In the genomic region with DNA sequence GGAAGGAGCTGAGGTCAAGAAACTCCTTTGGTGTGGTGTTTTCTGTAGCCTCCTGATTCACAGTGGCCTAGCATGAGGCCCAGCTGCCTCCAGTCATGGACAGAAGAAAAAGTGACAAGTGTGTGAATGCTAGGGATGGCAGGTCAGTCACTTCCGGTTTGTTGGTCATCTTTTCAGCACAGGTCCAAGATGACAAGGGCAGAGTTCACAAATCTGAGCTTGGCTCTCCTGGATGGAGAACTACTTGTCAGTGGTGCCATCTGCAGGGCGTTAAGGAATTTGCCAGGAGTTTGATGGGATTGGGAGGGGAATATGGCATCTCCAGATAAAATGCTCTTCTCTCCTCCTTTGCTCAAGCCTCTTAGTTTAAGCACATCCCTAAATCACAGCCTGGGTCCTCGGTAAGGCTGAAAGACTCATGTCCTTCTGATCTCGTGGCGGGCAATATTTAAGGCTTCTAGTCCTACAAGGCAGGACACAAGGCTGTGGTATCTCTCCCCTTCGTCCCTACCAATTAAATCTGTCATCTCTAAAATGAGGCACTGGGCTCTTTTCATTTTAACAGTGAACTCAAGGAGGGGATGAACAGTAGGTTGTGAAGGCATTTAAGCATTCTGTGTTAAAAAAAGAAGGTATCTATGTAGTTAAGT, we compare ENCODE assay signal across 10 cellular contexts. TPM values are rescaled to one million over a fixed set of nuclear protein-coding genes. Genes with fewer than 3 reads are reported as not detected.
DNase-seq lines count a peak whose midpoint lies in the region; ATAC-seq, FAIRE-seq and TF ChIP-seq lines count a peak whose summit lies in the region.
"Had no signal": no experiment of that assay in that cellular context is flagged by ENCODE, and none has a peak within 500 bp of the region (broad histone marks: within the 10 kb centered on the region; RNA-seq: fewer than 3 reads in every experiment).

No MANE protein-coding gene starts in this region.

- H3K4me3 Mint-ChIP-seq in activated naive CD8-positive, alpha-beta T cell treated with anti-CD3 and anti-CD28 coated beads for 36 hours: no peak overlapping the region

- no peaks in the 10 kb centered on the region for H3K9me3 ChIP-seq in IMR-90 (ENCODE audit: control insufficient read depth, insufficient read depth, low read length)
- H3K9me3 ChIP-seq: HAP-1 had no signal

- H4K91ac ChIP-seq in IMR-90 (ENCODE audit: insufficient read depth, low read depth, low read length): no peak overlapping the region

- FAIRE-seq in TTC549 (lab: Jason Lieb, UNC): peak; percentile 13

- CTCF ChIA-PET in IMR-90 (lab: Yijun Ruan, JAX): interaction anchor here (0.7 to 1.2 kb wide), 7 partner anchors 8 to 57 kb away, joined by 3 to 8 read pairs (median 4); partner anchors contain the start of gene LMBR1L

- H2BK20ac ChIP-seq in IMR-90 (ENCODE audit: low read depth, low read length): no peak overlapping the region

- no peak overlapping the region for H2BK15ac ChIP-seq in IMR-90 (ENCODE audit: low read depth, low read length)

- dilution Hi-C loops in IMR-90 (cut with HindIII; ENCODE audit: low sequenced_read_pairs, unreplicated experiment): no loop called here

- ATAC-seq in IMR-90 (ENCODE audit: low read depth) (peak; percentile 97), Right ventricle myocardium superior (ENCODE audit: poor library complexity) (peak; percentile 89)

- H4K5ac ChIP-seq in IMR-90 (ENCODE audit: low read depth, low read length): no peak overlapping the region

- H2BK120ac ChIP-seq in IMR-90 (ENCODE audit: low read depth, low read length): no peak overlapping the region

- H3K56ac ChIP-seq in IMR-90 (ENCODE audit: extremely low read depth, insufficient read depth, low read length): no peak overlapping the region

- H2AK5ac ChIP-seq in IMR-90 (ENCODE audit: low read depth, low read length): no peak overlapping the region

- H3K23ac ChIP-seq in IMR-90 (ENCODE audit: low read depth, low read length): no peak overlapping the region

- no peak overlapping the region for H3K4me2 ChIP-seq in IMR-90 (ENCODE audit: low read depth, low read length)

- no peaks in the 10 kb centered on the region for H3K79me1 ChIP-seq in IMR-90 (ENCODE audit: low read depth in 1 of 2, low read length in 2 of 2)

- 0 out of 2 replicates have a peak, but pooled peaks cover 1% of the 10 kb centered on the region for H3K4me1 ChIP-seq in IMR-90 (ENCODE audit: control insufficient read depth, insufficient read depth, low read length)
- H3K4me1 ChIP-seq: HAP-1 had no signal

- H3K27ac ChIP-seq in C4-2B: no peak overlapping the region
- no peak overlapping the region for H3K27ac ChIP-seq in IMR-90 (ENCODE audit: insufficient read depth, low read length)
- H3K27ac ChIP-seq: epithelial cell of prostate had no signal

- no peaks in the 10 kb centered on the region for H3K4me1 Mint-ChIP-seq in activated naive CD8-positive, alpha-beta T cell treated with anti-CD3 and anti-CD28 coated beads for 36 hours

- no peak overlapping the region for H3K27ac Mint-ChIP-seq in activated naive CD8-positive, alpha-beta T cell treated with anti-CD3 and anti-CD28 coated beads for 36 hours

- DNase-seq in IMR-90: peak; percentile 71
- DNase-seq in Right ventricle myocardium superior: no peak
- DNase-seq in retina: peak; percentile 54
- no peak for DNase-seq in RPMI8226
- no peak for DNase-seq in activated naive CD8-positive, alpha-beta T cell treated with anti-CD3 and anti-CD28 coated beads for 36 hours
- DNase-seq in mesenteric fat pad (ENCODE audit: low spot score): no peak

- H3K9me3 Mint-ChIP-seq in activated naive CD8-positive, alpha-beta T cell treated with anti-CD3 and anti-CD28 coated beads for 36 hours: no peaks in the 10 kb centered on the region

- H3K14ac ChIP-seq in IMR-90 (replicated peaks; ENCODE audit: low read depth, low read length): no peak overlapping the region

- H3K18ac ChIP-seq in IMR-90 (ENCODE audit: low read depth, low read length): no peak overlapping the region

- no peaks in the 10 kb centered on the region for H3K9me1 ChIP-seq in IMR-90 (ENCODE audit: insufficient read depth, low read length)

- TF ChIP-seq CTCF in C4-2B (conservative IDR thresholded peaks at IDR 0.05) (peak; percentile 79), IMR-90 (conservative IDR thresholded peaks at IDR 0.05; ENCODE audit: low read depth, low read length) (peak; percentile 71)

- no peak overlapping the region for H3K4me3 ChIP-seq in IMR-90 (ENCODE audit: insufficient read depth, low read depth, low read length)
- H3K4me3 ChIP-seq: HAP-1 had no signal

- no peak for TF ChIP-seq POLR2A in IMR-90 (IDR thresholded peaks at IDR 0.05; ENCODE audit: low read depth, low read length)

- peak overlapping the region; percentile 63 for H2AFZ ChIP-seq in IMR-90 (replicated peaks; ENCODE audit: low read length, poor library complexity)

- H2BK5ac ChIP-seq in IMR-90 (ENCODE audit: low read depth, low read length, poor library complexity, severe bottlenecking): no peak overlapping the region

- no TSS peak for BruUV-seq in IMR-90 (replicated peaks; lab: Mats Ljungman, UMichigan)

- H3K36me3 Mint-ChIP-seq in activated naive CD8-positive, alpha-beta T cell treated with anti-CD3 and anti-CD28 coated beads for 36 hours: no peaks in the 10 kb centered on the region

- TF ChIP-seq RAD21 in IMR-90 (IDR thresholded peaks at IDR 0.05; ENCODE audit: low read length): peak; percentile 71

- no peaks in the 10 kb centered on the region for H3K27me3 Mint-ChIP-seq in activated naive CD8-positive, alpha-beta T cell treated with anti-CD3 and anti-CD28 coated beads for 36 hours

- no peak overlapping the region for H3K9ac ChIP-seq in IMR-90 (ENCODE audit: low read depth, low read length)

- no peaks in the 10 kb centered on the region for H3K27me3 ChIP-seq in IMR-90 (ENCODE audit: control insufficient read depth, insufficient read depth, low read length)

- POLR2A ChIA-PET in IMR-90 (lab: Charles Lee; ENCODE audit: unreplicated experiment): no interaction called here

- intact Hi-C loops in IMR-90 (cut with micrococcal nuclease) (loop anchor here (1.0 kb wide), 2 partner anchors 33 to 57 kb away; no protein-coding TSS in a partner anchor), Right ventricle myocardium superior (cut with DNase I) (loop anchor here (5.0 kb wide), 1 partner anchor 34 kb away; no protein-coding TSS in a partner anchor)

- in situ Hi-C loops in IMR-90 (cut with MboI; ENCODE audit: low sequenced_read_pairs): no loop called here

- WGBS in IMR-90 (ENCODE audit: extremely low coverage in 2 of 2, insufficient read length in 1 of 2), 2 experiments: no CpG with 5 or more reads among the region's 6 CpGs

- H4K8ac ChIP-seq in IMR-90 (ENCODE audit: low read depth in 2 of 2, low read length in 2 of 2): 0 out of 4 replicates have a peak overlapping the region, but pooled peaks of 1 of the 2 experiments have one; percentile 4

- no peak overlapping the region for H2AK9ac ChIP-seq in IMR-90 (replicated peaks; ENCODE audit: low read depth, low read length, poor library complexity)

- 0 out of 2 replicates have a peak, but pooled peaks cover 3% of the 10 kb centered on the region for H4K20me1 ChIP-seq in IMR-90 (ENCODE audit: insufficient read depth, low read length)

- no peaks in the 10 kb centered on the region for H3K36me3 ChIP-seq in IMR-90 (ENCODE audit: control insufficient read depth, insufficient read depth, low read length)
- H3K36me3 ChIP-seq: HAP-1 had no signal

- no peak overlapping the region for H3K4ac ChIP-seq in IMR-90 (ENCODE audit: low read depth, low read length)

TF ChIP-seq in IMR-90, 13 proteins besides CTCF, POLR2A, EP300 and RAD21:
- TF ChIP-seq FOS (IDR thresholded peaks at IDR 0.05; ENCODE audit: low read depth, low read length) (no peak), SMC3 (IDR thresholded peaks at IDR 0.05; ENCODE audit: low read depth, low read length) (peak; percentile 46)

RNA-seq across cellular contexts. Expression of gene TUBA1B, which starts 10.0 kb away (rescaled TPM):
- total RNA-seq in IMR-90 (2012; rRNA removed): 4,476 and 5,195 TPM in 2 replicates
- 4,221 and 4,665 TPM in 2 replicates for polyA plus RNA-seq in IMR-90 (2012; rRNA removed)
- 3,130 and 3,490 TPM in 2 replicates for polyA plus RNA-seq in IMR-90 (2012; cell fraction: cytosol; rRNA removed)
- 1,066 and 1,464 TPM in 2 replicates for polyA plus RNA-seq in IMR-90 (2012; cell fraction: nucleus; rRNA removed; ENCODE audit: low replicate concordance)
- 333 TPM for total RNA-seq in Right ventricle myocardium superior
- 1,000 to 10,000 TPM; 2,350 to 2,390 TPM for total RNA-seq in activated naive CD8-positive, alpha-beta T cell treated with anti-CD3 and anti-CD28 coated beads for 36 hours
- 737 TPM for total RNA-seq in mesenteric fat pad

RNA-seq across cellular contexts. Expression of gene LMBR1L, which starts 10.5 kb away (rescaled TPM):
- total RNA-seq in IMR-90 (2012; rRNA removed) (18.1 and 33.0 TPM in 2 replicates), Right ventricle myocardium superior (30.0 TPM), mesenteric fat pad (46.1 TPM)
- polyA plus RNA-seq in IMR-90 (2012; rRNA removed): 44.6 and 46.3 TPM in 2 replicates
- 14.6 and 27.3 TPM in 2 replicates for polyA plus RNA-seq in IMR-90 (2012; cell fraction: cytosol; rRNA removed)
- polyA plus RNA-seq in IMR-90 (2012; cell fraction: nucleus; rRNA removed; ENCODE audit: low replicate concordance): 151 and 243 TPM in 2 replicates
- 10 to 100 TPM; 21.9 to 25.4 TPM for total RNA-seq in activated naive CD8-positive, alpha-beta T cell treated with anti-CD3 and anti-CD28 coated beads for 36 hours

RNA-seq across cellular contexts. Expression of gene DHH, which starts 26.6 kb away (rescaled TPM):
- total RNA-seq in IMR-90 (2012; rRNA removed) (under 0.01 TPM in 2 replicates), Right ventricle myocardium superior (0.32 TPM), mesenteric fat pad (1.5 TPM)
- polyA plus RNA-seq in IMR-90 (2012; rRNA removed): 0.01 and 0.07 TPM in 2 replicates
- polyA plus RNA-seq in IMR-90 (2012; cell fraction: cytosol; rRNA removed): 0.01 and 0.05 TPM in 2 replicates
- polyA plus RNA-seq in IMR-90 (2012; cell fraction: nucleus; rRNA removed; ENCODE audit: low replicate concordance): 0.08 and 0.25 TPM in 2 replicates
- not detected for total RNA-seq in activated naive CD8-positive, alpha-beta T cell treated with anti-CD3 and anti-CD28 coated beads for 36 hours

RNA-seq across cellular contexts. Expression of gene RHEBL1, which starts 51.4 kb away (rescaled TPM):
- total RNA-seq in IMR-90 (2012; rRNA removed) (0.56 and 0.72 TPM in 2 replicates), Right ventricle myocardium superior (0.48 TPM), mesenteric fat pad (0.42 TPM)
- polyA plus RNA-seq in IMR-90 (2012; rRNA removed): 0.39 and 0.62 TPM in 2 replicates
- 0.49 TPM in 1 of 2 replicates, not detected in the other for polyA plus RNA-seq in IMR-90 (2012; cell fraction: cytosol; rRNA removed)
- 0.39 and 0.55 TPM in 2 replicates for polyA plus RNA-seq in IMR-90 (2012; cell fraction: nucleus; rRNA removed; ENCODE audit: low replicate concordance)
- 10 to 100 TPM; 11.0 to 13.2 TPM for total RNA-seq in activated naive CD8-positive, alpha-beta T cell treated with anti-CD3 and anti-CD28 coated beads for 36 hours

Comparison
In these comparisons a context has a peak if more than half of its experiments do, and no peak if none do; other contexts are left out.
1. DNase-seq: peak in IMR-90 (single experiment) and retina (single experiment); none in Right ventricle myocardium superior (single experiment), RPMI8226 (single experiment), activated naive CD8-positive, alpha-beta T cell treated with anti-CD3 and anti-CD28 coated beads for 36 hours (single experiment) and mesenteric fat pad (single experiment).